33 cellular contexts compared by ENCODE assay signal in the genomic region with DNA sequence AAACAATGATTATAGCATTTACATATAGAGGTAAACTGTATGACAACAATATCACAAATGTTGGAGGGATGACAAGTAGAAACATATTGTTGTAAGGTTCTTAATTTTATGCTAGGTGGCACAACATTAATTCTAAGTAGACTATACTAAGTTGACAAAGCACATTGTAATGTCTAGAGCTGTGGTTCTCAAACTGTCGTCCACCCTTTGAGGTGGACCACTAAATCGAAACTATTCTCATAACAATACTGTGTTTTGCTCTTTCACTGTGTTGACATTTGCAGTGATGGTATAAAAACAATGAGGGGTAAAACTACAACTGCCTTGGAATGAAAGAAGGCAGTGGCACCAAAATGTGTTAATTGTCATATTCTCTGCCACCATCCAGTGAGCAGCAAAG.
"Had no signal": no experiment of that assay in that cellular context is flagged by ENCODE, and none has a peak within 500 bp of the region (broad histone marks: within the 10 kb centered on the region; RNA-seq: fewer than 3 reads in every experiment).

No MANE protein-coding gene starts in this region.

- H3K9me3 ChIP-seq: adrenal gland, body of pancreas had no signal

- H3K27ac ChIP-seq: adrenal gland, body of pancreas, brain microvascular endothelial cell, breast epithelium, VCaP had no signal

- H3K27me3 ChIP-seq: adrenal gland, body of pancreas, brain microvascular endothelial cell, breast epithelium had no signal

- H3K4me1 ChIP-seq: adrenal gland, body of pancreas, breast epithelium had no signal

- ATAC-seq: activated CD8-positive, alpha-beta T cell treated with anti-CD3 and anti-CD28 coated beads for 36 hours; activated naive CD4-positive, alpha-beta T cell treated with anti-CD3 and anti-CD28 coated beads, Interleukin-2, amount 50 U/mL, for 72 hours; activated T-cell treated with anti-CD3 and anti-CD28 coated beads, Interleukin-2, amount 50 U/mL, for 4 hours; activated T-helper 17 cell treated with anti-CD3 and anti-CD28 coated beads, Interleukin-2, amount 50 U/mL, for 72 hours; body of pancreas had no signal

- DNase-seq: activated B cell treated with CpG ODN at 0.5 μM for 24 hours; activated CD4-positive, alpha-beta memory T cell treated with anti-CD3 and anti-CD28 coated beads for 36 hours; activated CD4-positive, alpha-beta T cell treated with anti-CD3 and anti-CD28 coated beads for 4 hours; activated CD4-positive, alpha-beta T cell treated with anti-CD3 and anti-CD28 coated beads, Interleukin-2, amount 10 ng/mL, durations not matched to agents 24 days and 14 days; activated CD4-positive, alpha-beta T cell treated with anti-CD3 and anti-CD28 coated beads, Interleukin-2, amount 50 U/mL, for 1 hour; activated CD4-positive, alpha-beta T cell treated with anti-CD3 and anti-CD28 coated beads, Interleukin-2, amount 50 U/mL, for 4 hours; activated CD4-positive, CD25-positive, alpha-beta regulatory T cell treated with anti-CD3 and anti-CD28 coated beads, Interleukin-2, amount 50 U/mL, for 72 hours; activated CD8-positive, alpha-beta memory T cell treated with anti-CD3 and anti-CD28 coated beads, Interleukin-2, amount 50 U/mL, for 4 hours; activated CD8-positive, alpha-beta T cell treated with anti-CD3 and anti-CD28 coated beads for 36 hours; activated effector memory CD4-positive, alpha-beta T cell treated with anti-CD3 and anti-CD28 coated beads, Interleukin-2, amount 50 U/mL, for 16 hours; activated gamma-delta T cell treated with Interleukin-2 at 50 U/mL for 16 hours; activated naive CD4-positive, alpha-beta T cell; activated naive CD4-positive, alpha-beta T cell treated with anti-CD3 and anti-CD28 coated beads for 36 hours; activated naive CD4-positive, alpha-beta T cell treated with anti-CD3 and anti-CD28 coated beads, Interleukin-2, amount 50 U/mL, for 16 hours; activated naive CD8-positive, alpha-beta T cell treated with anti-CD3 and anti-CD28 coated beads for 36 hours; activated T-cell treated with anti-CD3 and anti-CD28 coated beads for 4 hours; activated T-cell treated with anti-CD3 and anti-CD28 coated beads, Interleukin-2, amount 50 U/mL, for 1 hour; activated T-cell treated with anti-CD3 and anti-CD28 coated beads, Interleukin-2, amount 50 U/mL, for 4 hours; activated T-cell treated with anti-CD3 and anti-CD28 coated beads, Interleukin-2, amount 50 U/mL, for 72 hours; adrenal gland; amniotic stem cell; aorta; body of pancreas; brain microvascular endothelial cell; central memory CD4-positive, alpha-beta T cell; T-helper 1 cell; T-helper 9 cell had no signal

- H3K36me3 ChIP-seq: adrenal gland, brain microvascular endothelial cell, breast epithelium had no signal

- FAIRE-seq: astrocyte, TTC549 had no signal

- H3K4me3 ChIP-seq: adrenal gland, body of pancreas, breast epithelium had no signal
